9 cellular contexts compared by ENCODE assay signal in genomic region chr10:93999401-93999851, GRCh38. TPM values are rescaled to one million over a fixed set of nuclear protein-coding genes. Genes with fewer than 3 reads are reported as not detected.
A peak's percentile ranks its signal among the peaks of the same experiment; 100 is the strongest.
DNase-seq lines count a peak whose midpoint lies in the region; ATAC-seq lines count a peak whose summit lies in the region.
"Had no signal": no experiment of that assay in that cellular context is flagged by ENCODE, and none has a peak within 500 bp of the region (broad histone marks: within the 10 kb centered on the region; RNA-seq: fewer than 3 reads in every experiment).

No MANE protein-coding gene starts in this region.

- H3K27ac ChIP-seq in SJCRH30 (0 out of 2 replicates have a peak overlapping the region, but pooled peaks have one; percentile 6), mucosa of rectum (ENCODE audit: low read depth in 2 of 2, low read length in 2 of 2) (peak overlapping the region; percentile 2 to 33)

- H3K9me3 ChIP-seq in SJCRH30 (replicated peaks), result no peaks in the 10 kb centered on the region
- no peaks in the 10 kb centered on the region for H3K9me3 ChIP-seq in mucosa of rectum (ENCODE audit: control insufficient read depth in 2 of 2, low read length in 2 of 2)

- ATAC-seq in HG03442 (IDR thresholded peaks at IDR 0.05; ENCODE audit: unreplicated experiment), result no peak
- ATAC-seq: activated CD8-positive, alpha-beta memory T cell treated with anti-CD3 and anti-CD28 coated beads, Interleukin-2, amount 10 ng/mL, durations not matched to agents 7 days and 5 days had no signal

- H3K4me3 ChIP-seq in SJCRH30 (no peak overlapping the region), mucosa of rectum (ENCODE audit: low read length in 2 of 2) (no peak overlapping the region)

- H3K4me1 ChIP-seq in SJCRH30 (peaks cover 30% of the 10 kb centered on the region), mucosa of rectum (ENCODE audit: control insufficient read depth in 2 of 2, insufficient read depth in 2 of 2, low read length in 2 of 2) (peaks cover 13 to 15% of the 10 kb centered on the region in 2 donors)

- no peaks in the 10 kb centered on the region for H3K36me3 ChIP-seq in SJCRH30
- no peaks in the 10 kb centered on the region for H3K36me3 ChIP-seq in mucosa of rectum (ENCODE audit: control insufficient read depth in 2 of 2, insufficient read depth in 2 of 2, low read length in 2 of 2)

- H3K27me3 ChIP-seq in SJCRH30 (no peaks in the 10 kb centered on the region), mucosa of rectum (ENCODE audit: control insufficient read depth in 2 of 2, insufficient read depth in 2 of 2, low read length in 2 of 2) (peaks cover under 1 to 3% of the 10 kb centered on the region in 2 donors)

- DNase-seq in SJCRH30, result peak in 1 of 2 experiments; percentile 13
- DNase-seq in fibroblast of peridontal ligament (ENCODE audit: extremely low read depth), result peak; percentile 62
- peak; percentile 63 for DNase-seq in ureter (ENCODE audit: low spot score)
- no peak for DNase-seq in stimulated activated CD8-positive, alpha-beta memory T cell treated with anti-CD3 and anti-CD28 coated beads, Interleukin-4, amount 100 ng/mL, for 48 hours
- DNase-seq in activated gamma-delta T cell treated with Interleukin-2 at 50 U/mL for 16 hours, result no peak
- DNase-seq: activated CD8-positive, alpha-beta memory T cell treated with anti-CD3 and anti-CD28 coated beads, Interleukin-2, amount 10 ng/mL, durations not matched to agents 7 days and 5 days; MV-4-11 had no signal

- H3K9ac ChIP-seq in mucosa of rectum (ENCODE audit: low read depth in 1 of 2, low read length in 2 of 2), result no peak overlapping the region

RNA-seq across cellular contexts. Expression of gene PLCE1, which starts 5.7 kb away (rescaled TPM):
- total RNA-seq in SJCRH30 (2014; rRNA removed; shearing (Covaris generic)), result 4.8 and 5.0 TPM in 2 replicates
- total RNA-seq in ureter, result 59.2 TPM

Comparison
In these comparisons a context has a peak if more than half of its experiments do, and no peak if none do; other contexts are left out.
1. DNase-seq: peak in fibroblast of peridontal ligament (single experiment) and ureter (single experiment); none in stimulated activated CD8-positive, alpha-beta memory T cell treated with anti-CD3 and anti-CD28 coated beads, Interleukin-4, amount 100 ng/mL, for 48 hours (single experiment) and activated gamma-delta T cell treated with Interleukin-2 at 50 U/mL for 16 hours (single experiment).